Comparison of ENCODE assay signal across 1 cellular context in genomic region chr5:150788974-150789373, GRCh38.
TF ChIP-seq lines count a peak whose summit lies in the region.

No MANE protein-coding gene starts in this region.

TF ChIP-seq in GM12878, 131 proteins besides CTCF, POLR2A, EP300 and RAD21:
- TF ChIP-seq NBN (IDR thresholded peaks at IDR 0.05), result no peak
- TF ChIP-seq, protein P1, sequence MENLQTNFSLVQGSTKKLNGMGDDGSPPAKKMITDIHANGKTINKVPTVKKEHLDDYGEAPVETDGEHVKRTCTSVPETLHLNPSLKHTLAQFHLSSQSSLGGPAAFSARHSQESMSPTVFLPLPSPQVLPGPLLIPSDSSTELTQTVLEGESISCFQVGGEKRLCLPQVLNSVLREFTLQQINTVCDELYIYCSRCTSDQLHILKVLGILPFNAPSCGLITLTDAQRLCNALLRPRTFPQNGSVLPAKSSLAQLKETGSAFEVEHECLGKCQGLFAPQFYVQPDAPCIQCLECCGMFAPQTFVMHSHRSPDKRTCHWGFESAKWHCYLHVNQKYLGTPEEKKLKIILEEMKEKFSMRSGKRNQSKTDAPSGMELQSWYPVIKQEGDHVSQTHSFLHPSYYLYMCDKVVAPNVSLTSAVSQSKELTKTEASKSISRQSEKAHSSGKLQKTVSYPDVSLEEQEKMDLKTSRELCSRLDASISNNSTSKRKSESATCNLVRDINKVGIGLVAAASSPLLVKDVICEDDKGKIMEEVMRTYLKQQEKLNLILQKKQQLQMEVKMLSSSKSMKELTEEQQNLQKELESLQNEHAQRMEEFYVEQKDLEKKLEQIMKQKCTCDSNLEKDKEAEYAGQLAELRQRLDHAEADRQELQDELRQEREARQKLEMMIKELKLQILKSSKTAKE (IDR thresholded peaks at IDR 0.05; ENCODE audit: low read depth, poor library complexity, severe bottlenecking), result no peak
- TF ChIP-seq NFIC (IDR thresholded peaks at IDR 0.05; ENCODE audit: low read depth, low read length), result no peak
- no peak for TF ChIP-seq E4F1 (IDR thresholded peaks at IDR 0.05; ENCODE audit: borderline replicate concordance, partially characterized antibody)
